Comparison of ENCODE assay signal across 25 cellular contexts in genomic region chr22:17132112-17132511, GRCh38. TPM values are rescaled to one million over a fixed set of nuclear protein-coding genes. Genes with fewer than 3 reads are reported as not detected.
DNase-seq lines count a peak whose midpoint lies in the region; TF ChIP-seq lines count a peak whose summit lies in the region.
"Had no signal": no experiment of that assay in that cellular context is flagged by ENCODE, and none has a peak within 500 bp of the region (broad histone marks: within the 10 kb centered on the region; RNA-seq: fewer than 3 reads in every experiment).

No MANE protein-coding gene starts in this region.

- no peaks in the 10 kb centered on the region for H3K9me3 Mint-ChIP-seq in chondrocyte (ENCODE audit: low read depth)
- H3K9me3 Mint-ChIP-seq: mesothelial cell of epicardium; naive thymus-derived CD8-positive, alpha-beta T cell; stimulated activated effector memory CD8-positive, alpha-beta T cell treated with anti-CD3 and anti-CD28 coated beads, Interleukin-12 subunit alpha, Interleukin-12 subunit beta, amount 100 ng/mL, for 72 hours; type B pancreatic cell had no signal

- no peaks in the 10 kb centered on the region for H3K4me1 Mint-ChIP-seq in chondrocyte (ENCODE audit: low read depth)
- H3K4me1 Mint-ChIP-seq: activated CD4-positive, alpha-beta T cell treated with anti-CD3 and anti-CD28 coated beads for 36 hours; mesothelial cell of epicardium had no signal

- H3K27me3 Mint-ChIP-seq in chondrocyte (ENCODE audit: low read depth) = no peaks in the 10 kb centered on the region
- H3K27me3 Mint-ChIP-seq: activated CD4-positive, alpha-beta T cell treated with anti-CD3 and anti-CD28 coated beads for 36 hours; activated naive CD8-positive, alpha-beta T cell; naive thymus-derived CD8-positive, alpha-beta T cell; type B pancreatic cell had no signal

- no peak overlapping the region for H3K27ac Mint-ChIP-seq in chondrocyte (ENCODE audit: unreplicated experiment)
- H3K27ac Mint-ChIP-seq: activated CD4-positive, alpha-beta T cell treated with anti-CD3 and anti-CD28 coated beads for 36 hours; activated naive CD8-positive, alpha-beta T cell; mesothelial cell of epicardium; stimulated activated effector memory CD8-positive, alpha-beta T cell treated with anti-CD3 and anti-CD28 coated beads, Interleukin-12 subunit alpha, Interleukin-12 subunit beta, amount 100 ng/mL, for 72 hours; type B pancreatic cell had no signal

- H3K4me1 ChIP-seq in BLaER1 treated with 17β-estradiol and CSF1 and Interleukin-3, amounts not matched to agents 10 nM and 100 nM = peaks cover 12 to 18% (median 16%) of the 10 kb centered on the region in 10 experiments; a peak in 19 of 20 replicates

- TF ChIP-seq EP300 in neural cell (conservative IDR thresholded peaks at IDR 0.05; ENCODE audit: poor library complexity, severe bottlenecking) = no peak

- H3K36me3 ChIP-seq in BLaER1 treated with 17β-estradiol and CSF1 and Interleukin-3, amounts not matched to agents 10 nM and 100 nM = peaks cover 10 to 45% (median 29%) of the 10 kb centered on the region in 11 experiments; a peak in 21 of 22 replicates
- H3K36me3 ChIP-seq in neural cell (ENCODE audit: insufficient read depth, low read length) = no peaks in the 10 kb centered on the region

- H3K9me3 ChIP-seq in BLaER1 treated with 17β-estradiol and CSF1 and Interleukin-3, amounts not matched to agents 10 nM and 100 nM (replicated peaks in 1 of 11) = no peaks in the 10 kb centered on the region
- H3K9me3 ChIP-seq in neural cell (ENCODE audit: low read length) = no peaks in the 10 kb centered on the region

- TF ChIP-seq RAD21 in neural cell (conservative IDR thresholded peaks at IDR 0.05) = no peak

- H3K79me2 ChIP-seq in neural cell (replicated peaks; ENCODE audit: insufficient read depth, low read length) = no peaks in the 10 kb centered on the region

- no peak overlapping the region for H3K4me3 ChIP-seq in BLaER1 treated with 17β-estradiol and CSF1 and Interleukin-3, amounts not matched to agents 10 nM and 100 nM
- H3K4me3 ChIP-seq in neural cell (ENCODE audit: low read length) = peak overlapping the region; percentile 42
- H3K4me3 ChIP-seq: GM12878, GM23248, K562, PC-9 had no signal

- TF ChIP-seq CTCF in chondrocyte (IDR thresholded peaks at IDR 0.05) (no peak), neural cell (IDR thresholded peaks at IDR 0.05; ENCODE audit: poor library complexity, severe bottlenecking) (peak; percentile 24), GM10266 (IDR thresholded peaks at IDR 0.05; ENCODE audit: control insufficient read depth, insufficient read depth, low read depth, missing control alignments) (no peak)

- peak overlapping the region; percentile 13 to 64 (median 35); a peak in 17 of 22 replicates for H3K4me2 ChIP-seq in BLaER1 treated with 17β-estradiol and CSF1 and Interleukin-3, amounts not matched to agents 10 nM and 100 nM
- H3K4me2 ChIP-seq in neural cell (ENCODE audit: low read length) = peak overlapping the region; percentile 11
- H3K4me2 ChIP-seq: PC-9 had no signal

- no peak overlapping the region for H2AFZ ChIP-seq in neural cell (ENCODE audit: low read depth, low read length)
- H2AFZ ChIP-seq: GM23248, PC-9 had no signal

- H3K36me3 Mint-ChIP-seq in chondrocyte (ENCODE audit: low read depth) = peaks cover 8% of the 10 kb centered on the region

- H3K9me2 ChIP-seq in neural cell (ENCODE audit: insufficient read depth, low read length) = no peaks in the 10 kb centered on the region

- no peaks in the 10 kb centered on the region for H3K27me3 ChIP-seq in BLaER1 treated with 17β-estradiol and CSF1 and Interleukin-3, amounts not matched to agents 10 nM and 100 nM
- no peaks in the 10 kb centered on the region for H3K27me3 ChIP-seq in neural cell (ENCODE audit: insufficient read depth, low read depth, low read length)

- in situ Hi-C loops in G401 (cut with HindIII; ENCODE audit: low sequenced_read_pairs) = no loop called here

- H4K20me1 ChIP-seq in BLaER1 treated with 17β-estradiol and CSF1 and Interleukin-3, amounts not matched to agents 10 nM and 100 nM = peaks cover 0 to 32% (median 3%) of the 10 kb centered on the region in 11 experiments; a peak in 7 of 22 replicates
- H4K20me1 ChIP-seq in neural cell (ENCODE audit: insufficient read depth) = no peaks in the 10 kb centered on the region

- H3F3A ChIP-seq in neural cell (ENCODE audit: insufficient read depth, low read length, poor library complexity, severe bottlenecking) = no peaks in the 10 kb centered on the region

- no peak overlapping the region for H3K9ac ChIP-seq in BLaER1 treated with 17β-estradiol and CSF1 and Interleukin-3, amounts not matched to agents 10 nM and 100 nM
- H3K9ac ChIP-seq in neural cell (ENCODE audit: low read length) = peak overlapping the region; percentile 21
- H3K9ac ChIP-seq: GM23248 had no signal

- H3K4me3 Mint-ChIP-seq in chondrocyte (ENCODE audit: unreplicated experiment) = no peak overlapping the region
- H3K4me3 Mint-ChIP-seq: activated CD4-positive, alpha-beta T cell treated with anti-CD3 and anti-CD28 coated beads for 36 hours; activated naive CD8-positive, alpha-beta T cell; mesothelial cell of epicardium; naive thymus-derived CD8-positive, alpha-beta T cell; stimulated activated effector memory CD8-positive, alpha-beta T cell treated with anti-CD3 and anti-CD28 coated beads, Interleukin-12 subunit alpha, Interleukin-12 subunit beta, amount 100 ng/mL, for 72 hours; type B pancreatic cell had no signal

- DNase-seq in NAMALWA (ENCODE audit: low spot score) = peak; percentile 31
- DNase-seq in chondrocyte (ENCODE audit: low spot score) = peak; percentile 11
- DNase-seq in G401 (ENCODE audit: low spot score) = no peak
- no peak for DNase-seq in stimulated activated CD4-positive, alpha-beta T cell treated with anti-CD3 and anti-CD28 coated beads, Interleukin-2, amount 100 ng/mL, for 48 hours
- DNase-seq in GM10266 (ENCODE audit: extremely low spot score) = no peak
- DNase-seq: activated CD4-positive, alpha-beta T cell treated with anti-CD3 and anti-CD28 coated beads for 36 hours; activated effector memory CD4-positive, alpha-beta T cell treated with Interleukin-2 at 50 U/mL for 16 hours; activated T-cell treated with anti-CD3 and anti-CD28 coated beads for 4 hours; Calu3; DND-41; GM23248; naive thymus-derived CD8-positive, alpha-beta T cell; NCI-H446 treated with DMSO at 0.1 percent for 48 hours; PC-9; stimulated activated CD4-positive, alpha-beta T cell treated with anti-CD3 and anti-CD28 coated beads, Interleukin-4, amount 100 ng/mL, for 1 hour had no signal

- no peak overlapping the region for H3K27ac ChIP-seq in BLaER1 treated with 17β-estradiol and CSF1 and Interleukin-3, amounts not matched to agents 10 nM and 100 nM
- peak overlapping the region; percentile 61 for H3K27ac ChIP-seq in neural cell (ENCODE audit: low read length)
- H3K27ac ChIP-seq: C4-2B, GM23248, PC-9 had no signal

TF ChIP-seq in neural cell, 6 proteins besides CTCF, POLR2A, EP300 and RAD21:
- TF ChIP-seq POLR2AphosphoS5 (IDR thresholded peaks at IDR 0.05) = no peak
- no peak for TF ChIP-seq REST (IDR thresholded peaks at IDR 0.05; ENCODE audit: borderline replicate concordance)
- no peak for TF ChIP-seq TAF1 (IDR thresholded peaks at IDR 0.05; ENCODE audit: low read depth)

RNA-seq across cellular contexts. Expression of gene TMEM121B, which starts 11.0 kb away (rescaled TPM):
- total RNA-seq in chondrocyte = 0.36 to 0.87 TPM (median 0.59 TPM) in 3 replicates
- 15.8 and 16.8 TPM in 2 replicates for polyA plus RNA-seq in neural cell
- polyA minus RNA-seq in neural cell = 24.6 and 26.7 TPM in 2 replicates
- 0.74 and 0.75 TPM in 2 replicates for total RNA-seq in G401 (2014; rRNA removed; shearing (Covaris generic))
- total RNA-seq: MCF 10A, PC-9 had no signal
- polyA plus RNA-seq: GM23248; naive thymus-derived CD8-positive, alpha-beta T cell had no signal

RNA-seq across cellular contexts. Expression of gene HDHD5, which starts 27.0 kb away (rescaled TPM):
- 22.3 to 31.5 TPM (median 30.8 TPM) in 3 replicates for total RNA-seq in chondrocyte
- polyA plus RNA-seq in neural cell = 91.3 and 95.3 TPM in 2 replicates
- 44.5 and 51.9 TPM in 2 replicates for polyA minus RNA-seq in neural cell
- total RNA-seq in G401 (2014; rRNA removed; shearing (Covaris generic)) = 163 and 164 TPM in 2 replicates

RNA-seq across cellular contexts. Expression of gene IL17RA, which starts 47.3 kb away (rescaled TPM):
- total RNA-seq in chondrocyte = 8.1 to 11.6 TPM (median 10.4 TPM) in 3 replicates
- 0.08 and 0.52 TPM in 2 replicates for polyA plus RNA-seq in neural cell
- polyA minus RNA-seq in neural cell = 0.12 and 0.24 TPM in 2 replicates
- total RNA-seq in G401 (2014; rRNA removed; shearing (Covaris generic)) = 7.3 TPM in 2 replicates

Comparison
In these comparisons a context has a peak if more than half of its experiments do, and no peak if none do; other contexts are left out.
1. DNase-seq: peak in NAMALWA (single experiment) and chondrocyte (single experiment); none in G401 (single experiment), stimulated activated CD4-positive, alpha-beta T cell treated with anti-CD3 and anti-CD28 coated beads, Interleukin-2, amount 100 ng/mL, for 48 hours (0 of 2) and GM10266 (single experiment).